Comparison of ENCODE assay signal across 8 cellular contexts in genomic region chr20:44532248-44532980, GRCh38. TPM values are rescaled to one million over a fixed set of nuclear protein-coding genes. Genes with fewer than 3 reads are reported as not detected.
A peak's percentile ranks its signal among the peaks of the same experiment; 100 is the strongest.
DNase-seq lines count a peak whose midpoint lies in the region; ATAC-seq lines count a peak whose summit lies in the region.

No MANE protein-coding gene starts in this region.

- no peak overlapping the region for H3K27ac ChIP-seq in iPS-18a (ENCODE audit: low read length)
- peak overlapping the region; percentile 73 for H3K27ac ChIP-seq in stomach smooth muscle (ENCODE audit: low read length)

- H3K4me3 ChIP-seq in H7 (ENCODE audit: insufficient read depth, low read depth, low read length) = peak overlapping the region; percentile 71
- peak overlapping the region; percentile 91 for H3K4me3 ChIP-seq in adipocyte (ENCODE audit: low read length)
- peak overlapping the region; percentile 84 for H3K4me3 ChIP-seq in iPS-18a (ENCODE audit: low read length)
- H3K4me3 ChIP-seq in stomach smooth muscle (ENCODE audit: low read length in 2 of 2) = peak overlapping the region; percentile 81 to 87

- H3K36me3 ChIP-seq in H7 (replicated peaks; ENCODE audit: control insufficient read depth, insufficient read depth, low read length) = no peaks in the 10 kb centered on the region
- no peaks in the 10 kb centered on the region for H3K36me3 ChIP-seq in adipocyte (ENCODE audit: control insufficient read depth, insufficient read depth, low read length, severe bottlenecking)
- no peaks in the 10 kb centered on the region for H3K36me3 ChIP-seq in iPS-18a (ENCODE audit: control insufficient read depth, low read depth, low read length)
- H3K36me3 ChIP-seq in stomach smooth muscle (ENCODE audit: control insufficient read depth in 2 of 2, insufficient read depth in 2 of 2, low read length in 2 of 2) = no peaks in the 10 kb centered on the region

- ATAC-seq in HG02623 (IDR thresholded peaks at IDR 0.05; ENCODE audit: unreplicated experiment) (no peak), HG03521 (IDR thresholded peaks at IDR 0.05; ENCODE audit: unreplicated experiment) (no peak), GM18498 (IDR thresholded peaks at IDR 0.05; ENCODE audit: unreplicated experiment) (no peak)

- DNase-seq in H7 (peak; percentile 30), adipocyte (ENCODE audit: low read depth) (peak; percentile 27), middle frontal gyrus (ENCODE audit: extremely low spot score, low spot score) (no peak)

- H3K9me3 ChIP-seq in adipocyte (ENCODE audit: control insufficient read depth, low read length) (no peaks in the 10 kb centered on the region), iPS-18a (ENCODE audit: control insufficient read depth, low read depth, low read length) (no peaks in the 10 kb centered on the region), stomach smooth muscle (ENCODE audit: control insufficient read depth in 2 of 2, low read length in 2 of 2) (no peaks in the 10 kb centered on the region)

- H3K9ac ChIP-seq in adipocyte (ENCODE audit: low read length) (peak overlapping the region; percentile 93), iPS-18a (ENCODE audit: low read length) (peak overlapping the region; percentile 61), stomach smooth muscle (ENCODE audit: low read length in 2 of 2) (peak overlapping the region; percentile 71 to 80)

- H3K4me1 ChIP-seq in adipocyte (ENCODE audit: control insufficient read depth, insufficient read depth, low read length) = peaks cover 15% of the 10 kb centered on the region
- peaks cover 8% of the 10 kb centered on the region for H3K4me1 ChIP-seq in iPS-18a (ENCODE audit: control insufficient read depth, low read depth, low read length)
- peaks cover 29% of the 10 kb centered on the region for H3K4me1 ChIP-seq in stomach smooth muscle (ENCODE audit: control insufficient read depth, insufficient read depth, low read length)

- no peaks in the 10 kb centered on the region for H3K27me3 ChIP-seq in H7 (ENCODE audit: control insufficient read depth, insufficient read depth, low read length)
- H3K27me3 ChIP-seq in adipocyte (replicated peaks; ENCODE audit: control insufficient read depth, insufficient read depth, low read length) = no peaks in the 10 kb centered on the region
- H3K27me3 ChIP-seq in iPS-18a (ENCODE audit: control insufficient read depth, insufficient read depth, low read length) = no peaks in the 10 kb centered on the region
- no peaks in the 10 kb centered on the region for H3K27me3 ChIP-seq in stomach smooth muscle (ENCODE audit: control insufficient read depth in 1 of 2, insufficient read depth in 2 of 2, low read length in 2 of 2)

RNA-seq across cellular contexts. Expression of gene SERINC3, which starts 10.5 kb away (rescaled TPM):
- 36.7 and 46.4 TPM in 2 replicates for total RNA-seq in H7 (2014; rRNA removed; shearing (Covaris generic))

RNA-seq across cellular contexts. Expression of gene PKIG, which starts 50.0 kb away (rescaled TPM):
- total RNA-seq in H7 (2014; rRNA removed; shearing (Covaris generic)) = 40.8 and 76.2 TPM in 2 replicates

RNA-seq across cellular contexts. Expression of gene TTPAL, which starts 56.7 kb away (rescaled TPM):
- 3.6 TPM in 2 replicates for total RNA-seq in H7 (2014; rRNA removed; shearing (Covaris generic))
